21 cellular contexts compared by ENCODE assay signal in genomic region chr2:204354442-204354856, GRCh38.
"Had no signal": no experiment of that assay in that cellular context is flagged by ENCODE, and none has a peak within 500 bp of the region (broad histone marks: within the 10 kb centered on the region; RNA-seq: fewer than 3 reads in every experiment).

No MANE protein-coding gene starts in this region.

- H3K36me3 ChIP-seq: gastrocnemius medialis, heart right ventricle, pancreas, tibial nerve, upper lobe of right lung, vagina had no signal

- H3K4me3 Mint-ChIP-seq: naive thymus-derived CD8-positive, alpha-beta T cell; neural crest cell; stimulated activated memory B cell treated with anti-CD40 and anti-IgM and Interleukin-4, amounts not matched to agents 10 μg/mL and 1 μg/mL and 100 μg/mL, for 72 hours; stimulated activated naive CD8-positive, alpha-beta T cell treated with anti-CD3 and anti-CD28 coated beads, Interleukin-15, Interleukin-2, amounts not matched to agents 100 ng/mL and 50 ng/mL, for 24 hours had no signal

- DNase-seq: cortex of kidney; dorsolateral prefrontal cortex; effector CD8-positive, alpha-beta T cell; gastrocnemius medialis; heart right ventricle; hypothalamus; mammary epithelial cell; naive thymus-derived CD8-positive, alpha-beta T cell; nucleus accumbens; pancreas; right cardiac atrium; stimulated activated CD4-positive, alpha-beta T cell treated with anti-CD3 and anti-CD28 coated beads, Interleukin-4, amount 100 ng/mL, for 24 hours; upper lobe of right lung had no signal

- H3K4me1 Mint-ChIP-seq: naive thymus-derived CD8-positive, alpha-beta T cell; stimulated activated memory B cell treated with anti-CD40 and anti-IgM and Interleukin-4, amounts not matched to agents 10 μg/mL and 1 μg/mL and 100 μg/mL, for 72 hours had no signal

- H3K4me3 ChIP-seq: dorsolateral prefrontal cortex, gastrocnemius medialis, heart right ventricle, pancreas, testis, tibial nerve, upper lobe of right lung, vagina had no signal

- H3K27ac Mint-ChIP-seq: naive thymus-derived CD8-positive, alpha-beta T cell; progenitor cell of endocrine pancreas; stimulated activated memory B cell treated with anti-CD40 and anti-IgM and Interleukin-4, amounts not matched to agents 10 μg/mL and 1 μg/mL and 100 μg/mL, for 72 hours; stimulated activated naive CD8-positive, alpha-beta T cell treated with anti-CD3 and anti-CD28 coated beads, Interleukin-15, Interleukin-2, amounts not matched to agents 100 ng/mL and 50 ng/mL, for 24 hours had no signal

- H3K36me3 Mint-ChIP-seq: naive thymus-derived CD8-positive, alpha-beta T cell; stimulated activated memory B cell treated with anti-CD40 and anti-IgM and Interleukin-4, amounts not matched to agents 10 μg/mL and 1 μg/mL and 100 μg/mL, for 72 hours had no signal

- H3K9me3 Mint-ChIP-seq: neural crest cell; stimulated activated memory B cell treated with anti-CD40 and anti-IgM and Interleukin-4, amounts not matched to agents 10 μg/mL and 1 μg/mL and 100 μg/mL, for 72 hours; stimulated activated naive CD8-positive, alpha-beta T cell treated with anti-CD3 and anti-CD28 coated beads, Interleukin-15, Interleukin-2, amounts not matched to agents 100 ng/mL and 50 ng/mL, for 24 hours had no signal

- H3K27me3 Mint-ChIP-seq: progenitor cell of endocrine pancreas; stimulated activated memory B cell treated with anti-CD40 and anti-IgM and Interleukin-4, amounts not matched to agents 10 μg/mL and 1 μg/mL and 100 μg/mL, for 72 hours had no signal

- ATAC-seq: esophagus mucosa; gastrocnemius medialis; heart right ventricle; naive thymus-derived CD8-positive, alpha-beta T cell; pancreas; stimulated activated memory B cell treated with anti-CD40 and anti-IgM and Interleukin-4, amounts not matched to agents 10 μg/mL and 1 μg/mL and 100 μg/mL, for 72 hours; upper lobe of right lung had no signal

- H3K27me3 ChIP-seq: gastrocnemius medialis, pancreas, testis, tibial nerve, upper lobe of right lung, vagina had no signal

- H3K9me3 ChIP-seq: gastrocnemius medialis, pancreas, testis, tibial nerve, upper lobe of right lung, vagina had no signal

- H3K4me1 ChIP-seq: gastrocnemius medialis, pancreas, testis, tibial nerve, upper lobe of right lung, vagina had no signal

- H3K27ac ChIP-seq: dorsolateral prefrontal cortex, gastrocnemius medialis, heart right ventricle, pancreas, testis, tibial nerve, upper lobe of right lung, vagina had no signal
